30 cellular contexts compared by ENCODE assay signal in the genomic region with DNA sequence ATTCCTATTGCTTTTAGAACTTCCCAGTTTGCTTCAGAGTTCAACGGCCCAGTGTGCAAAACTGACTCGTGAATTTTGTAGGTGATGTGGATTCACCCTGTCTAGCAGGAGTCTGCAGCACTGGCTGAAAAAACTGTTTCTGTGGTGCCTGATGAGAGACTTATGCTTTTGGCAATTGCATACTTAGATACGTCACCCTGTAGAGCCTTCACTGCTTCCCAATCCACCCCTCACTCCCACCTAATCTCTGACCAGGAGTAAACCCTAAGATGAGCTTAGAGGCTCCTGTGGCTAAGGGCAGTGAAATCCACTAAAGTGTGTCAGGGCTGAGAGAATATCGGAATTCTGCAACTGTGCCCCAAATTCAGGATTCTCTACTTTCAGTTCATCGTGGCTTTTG.
"Had no signal": no experiment of that assay in that cellular context is flagged by ENCODE, and none has a peak within 500 bp of the region (broad histone marks: within the 10 kb centered on the region; RNA-seq: fewer than 3 reads in every experiment).

No MANE protein-coding gene starts in this region.

- H3K27ac ChIP-seq: KMS-11, PC-9, RWPE1, SJCRH30, SK-N-MC had no signal

- H3K36me3 Mint-ChIP-seq: T-cell had no signal

- H3K36me3 ChIP-seq: SJCRH30 had no signal

- H3K9ac ChIP-seq: KMS-11 had no signal

- H2AFZ ChIP-seq: PC-9 had no signal

- H3K27ac Mint-ChIP-seq: T-cell had no signal

- H3K4me2 ChIP-seq: KMS-11, PC-9 had no signal

- H3K9me3 ChIP-seq: SJCRH30 had no signal

- H3K4me3 ChIP-seq: PC-9, SJCRH30, SK-N-MC had no signal

- H3K4me1 ChIP-seq: SJCRH30 had no signal

- FAIRE-seq: RCC 7860 had no signal

- H3K4me3 Mint-ChIP-seq: T-cell had no signal

- ATAC-seq: Panc1, Right ventricle myocardium inferior, SK-N-SH treated with all-trans-retinoic acid at 6 μM for 48 hours, T-cell had no signal

- DNase-seq: KBM-7, MM.1S, NCI-H1092, NCI-H1105, NCI-H1417 treated with DMSO at 0.1 percent for 48 hours, NCI-H1436 treated with DMSO at 0.1 percent for 48 hours, NCI-H1694, NCI-H187, NCI-H2029, NCI-H2081, NCI-H2171 treated with DMSO at 0.1 percent for 48 hours, NCI-H2227 treated with DMSO at 0.1 percent for 48 hours, NCI-H345, NCI-H446, NCI-H510A treated with DMSO at 0.1 percent for 48 hours, NCI-H524 treated with DMSO at 0.1 percent for 48 hours, NCI-H526 treated with DMSO at 0.1 percent for 48 hours, NCI-H774, PC-9, SHP77, SIG-M5, SJCRH30, T-cell had no signal
